ENCODE assay signal across 24 cellular contexts in genomic region chr17:57274162-57274561, GRCh38. TPM values are rescaled to one million over a fixed set of nuclear protein-coding genes. Genes with fewer than 3 reads are reported as not detected.
DNase-seq lines count a peak whose midpoint lies in the region; ATAC-seq and TF ChIP-seq lines count a peak whose summit lies in the region.
"Had no signal": no experiment of that assay in that cellular context is flagged by ENCODE, and none has a peak within 500 bp of the region (broad histone marks: within the 10 kb centered on the region; RNA-seq: fewer than 3 reads in every experiment).

No MANE protein-coding gene starts in this region.

- no peak overlapping the region for H3K4me3 Mint-ChIP-seq in activated T-helper 17 cell treated with anti-CD3 and anti-CD28 coated beads, Interleukin-2, amount 50 U/mL, for 72 hours
- no peak overlapping the region for H3K4me3 Mint-ChIP-seq in type B pancreatic cell
- H3K4me3 Mint-ChIP-seq: B cell; CD8-positive, alpha-beta T cell had no signal

- in situ Hi-C loops in gastrocnemius medialis (cut with MboI; ENCODE audit: low sequenced_read_pairs in 4 of 4) = loop anchor here in 1 of 4 donors (25.0 kb wide), 1 partner anchor 713 kb away; the partner anchor contains the start of gene VEZF1

- H3K4me3 ChIP-seq in gastrocnemius medialis = no peak overlapping the region
- H3K4me3 ChIP-seq: GM12878 had no signal

- H3K4me1 ChIP-seq in gastrocnemius medialis = peaks cover 39 to 45% of the 10 kb centered on the region in 2 donors

- H3K36me3 ChIP-seq in gastrocnemius medialis = peaks cover 0 to 8% of the 10 kb centered on the region in 2 donors

- H3K27ac ChIP-seq in cingulate gyrus (ENCODE audit: low read depth, low read length) = peak overlapping the region; percentile 22
- H3K27ac ChIP-seq in gastrocnemius medialis = no peak overlapping the region
- H3K27ac ChIP-seq: C4-2B, HL-60, RWPE1 had no signal

- H3K27ac Mint-ChIP-seq in activated T-helper 17 cell treated with anti-CD3 and anti-CD28 coated beads, Interleukin-2, amount 50 U/mL, for 72 hours = peak overlapping the region; percentile 49
- H3K27ac Mint-ChIP-seq in type B pancreatic cell = peak overlapping the region; percentile 59
- H3K27ac Mint-ChIP-seq: B cell; CD8-positive, alpha-beta T cell had no signal

- TF ChIP-seq POLR2A in gastrocnemius medialis (IDR thresholded peaks at IDR 0.05) = no peak

- DNase-seq in left colon (no peak), type B pancreatic cell (ENCODE audit: extremely low spot score, unreplicated experiment) (no peak), gastrocnemius medialis (no peak), DMS 273 (lab: John Stamatoyannopoulos, UW; ENCODE audit: unreplicated experiment) (no peak)
- DNase-seq: CD8-positive, alpha-beta T cell; GDM1; GOT3; HCEC 1CT; Karpas-422; NCI-H1092; NCI-H1417 treated with DMSO at 0.1 percent for 48 hours; NCI-H1694 treated with DMSO at 0.1 percent for 48 hours; NCI-H2081; NCI-H2227 treated with DMSO at 0.1 percent for 48 hours; NCI-H526 treated with DMSO at 0.1 percent for 48 hours; SHP77 had no signal

- peaks cover 58% of the 10 kb centered on the region for H3K4me1 Mint-ChIP-seq in activated T-helper 17 cell treated with anti-CD3 and anti-CD28 coated beads, Interleukin-2, amount 50 U/mL, for 72 hours
- peaks cover 43% of the 10 kb centered on the region for H3K4me1 Mint-ChIP-seq in type B pancreatic cell (ENCODE audit: unreplicated experiment)

- no peaks in the 10 kb centered on the region for H3K9me3 ChIP-seq in gastrocnemius medialis

- TF ChIP-seq CTCF in type B pancreatic cell (conservative IDR thresholded peaks at IDR 0.05) = no peak
- TF ChIP-seq CTCF in gastrocnemius medialis (IDR thresholded peaks at IDR 0.05 in 4 of 5, conservative IDR thresholded peaks at IDR 0.05 in 1 of 5) = no peak

- peaks cover 93% of the 10 kb centered on the region for H3K36me3 Mint-ChIP-seq in activated T-helper 17 cell treated with anti-CD3 and anti-CD28 coated beads, Interleukin-2, amount 50 U/mL, for 72 hours (ENCODE audit: low read depth)
- H3K36me3 Mint-ChIP-seq in type B pancreatic cell = peaks cover 44% of the 10 kb centered on the region

- intact Hi-C loops in left colon (cut with DNase I, micrococcal nuclease) (no loop called here), gastrocnemius medialis (cut with DNase I; ENCODE audit: low total_unique reads) (no loop called here)

- H3K9me3 Mint-ChIP-seq in activated T-helper 17 cell treated with anti-CD3 and anti-CD28 coated beads, Interleukin-2, amount 50 U/mL, for 72 hours = no peaks in the 10 kb centered on the region
- H3K9me3 Mint-ChIP-seq in type B pancreatic cell = no peaks in the 10 kb centered on the region
- H3K9me3 Mint-ChIP-seq: CD8-positive, alpha-beta T cell had no signal

- no peak for ATAC-seq in activated T-helper 17 cell treated with anti-CD3 and anti-CD28 coated beads, Interleukin-2, amount 50 U/mL, for 72 hours (replicated peaks)
- peak; percentile 26 for ATAC-seq in left colon
- no peak for ATAC-seq in gastrocnemius medialis
- no peak for ATAC-seq in GM21786 (IDR thresholded peaks at IDR 0.05; ENCODE audit: unreplicated experiment)
- ATAC-seq: CD8-positive, alpha-beta T cell; GM12878 had no signal

- no peaks in the 10 kb centered on the region for H3K27me3 Mint-ChIP-seq in activated T-helper 17 cell treated with anti-CD3 and anti-CD28 coated beads, Interleukin-2, amount 50 U/mL, for 72 hours
- H3K27me3 Mint-ChIP-seq in type B pancreatic cell = no peaks in the 10 kb centered on the region
- H3K27me3 Mint-ChIP-seq: B cell had no signal

- no peaks in the 10 kb centered on the region for H3K27me3 ChIP-seq in gastrocnemius medialis

RNA-seq across cellular contexts. Expression of gene MSI2, which starts 17.8 kb away (rescaled TPM):
- 100 to 1,000 TPM in 1 of 2 donors, 10 to 100 TPM in 1; 96.3 to 128 TPM for total RNA-seq in activated T-helper 17 cell treated with anti-CD3 and anti-CD28 coated beads, Interleukin-2, amount 50 U/mL, for 72 hours
- total RNA-seq in left colon (10 to 100 TPM; 65.5 to 81.0 TPM), type B pancreatic cell (ENCODE audit: low replicate concordance) (65.0 and 158 TPM in 2 replicates), gastrocnemius medialis (10 to 100 TPM; 33.1 to 66.2 (median 48.5) TPM)
